Comparison of ENCODE assay signal across 8 cellular contexts in the genomic region with DNA sequence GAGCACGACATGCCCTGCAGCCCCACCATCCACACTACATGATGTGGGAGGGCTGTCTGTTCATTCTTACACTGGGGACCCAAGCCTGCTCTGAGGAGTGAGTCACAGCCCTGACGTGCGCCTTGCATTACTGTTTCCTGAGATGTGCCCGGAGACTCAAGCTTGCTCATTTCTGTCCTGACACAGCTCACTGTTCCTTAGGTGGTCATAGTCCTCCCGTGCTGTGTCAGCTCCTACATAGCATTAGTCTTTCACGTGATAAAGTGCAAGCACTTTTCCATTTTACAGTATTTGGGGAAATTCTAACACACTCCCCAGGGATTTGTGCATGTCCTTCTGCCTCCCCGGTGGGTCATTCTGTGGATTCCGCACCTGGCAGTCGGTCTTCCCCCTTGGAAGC. TPM values are rescaled to one million over a fixed set of nuclear protein-coding genes. Genes with fewer than 3 reads are reported as not detected.
DNase-seq lines count a peak whose midpoint lies in the region; ATAC-seq and TF ChIP-seq lines count a peak whose summit lies in the region.

No MANE protein-coding gene starts in this region.

- peaks cover 3% of the 10 kb centered on the region for H3K4me1 Mint-ChIP-seq in endothelial cell (ENCODE audit: unreplicated experiment)

- peak overlapping the region; percentile 47 for H3K4me3 Mint-ChIP-seq in endothelial cell (ENCODE audit: unreplicated experiment)

- peaks cover 4% of the 10 kb centered on the region for H3K9me3 Mint-ChIP-seq in endothelial cell (ENCODE audit: unreplicated experiment)

- DNase-seq in GM03348 (ENCODE audit: low spot score) (peak; percentile 49), endothelial cell (ENCODE audit: low spot score) (no peak), Kasumi-1 (lab: John Stamatoyannopoulos, UW) (no peak), foreskin melanocyte (no peak), H7 (no peak)
- DNase-seq in activated CD4-positive, CD25-positive, alpha-beta regulatory T cell (lab: John Stamatoyannopoulos, UW) = no peak

- no peaks in the 10 kb centered on the region; the same call in 1 of the 2 replicates for H3K27me3 ChIP-seq in H7 (ENCODE audit: control insufficient read depth, insufficient read depth, low read length)

- H3K36me3 ChIP-seq in H7 (replicated peaks; ENCODE audit: control insufficient read depth, insufficient read depth, low read length) = no peaks in the 10 kb centered on the region

- H3K4me3 ChIP-seq in H7 (ENCODE audit: insufficient read depth, low read depth, low read length) = no peak overlapping the region

- TF ChIP-seq CTCF in endothelial cell (IDR thresholded peaks at IDR 0.05; ENCODE audit: unreplicated experiment) = no peak

- peak; percentile 72 for ATAC-seq in GM19351 (IDR thresholded peaks at IDR 0.05; ENCODE audit: unreplicated experiment)
- peak; percentile 56 for ATAC-seq in HG03280 (IDR thresholded peaks at IDR 0.05; ENCODE audit: unreplicated experiment)

- no peak overlapping the region for H3K27ac Mint-ChIP-seq in endothelial cell (ENCODE audit: unreplicated experiment)

- peaks cover 2% of the 10 kb centered on the region for H3K27me3 Mint-ChIP-seq in endothelial cell (ENCODE audit: unreplicated experiment)

- peaks cover 16% of the 10 kb centered on the region for H3K36me3 Mint-ChIP-seq in endothelial cell (ENCODE audit: low read depth, unreplicated experiment)

RNA-seq across cellular contexts. Expression of a gene that starts 46.2 kb away (rescaled TPM):
- 0.23 TPM for total RNA-seq in endothelial cell (ENCODE audit: unreplicated experiment)
- not detected in 2 replicates for total RNA-seq in H7 (2014; rRNA removed; shearing (Covaris generic))
